22 cellular contexts compared by ENCODE assay signal in the genomic region with DNA sequence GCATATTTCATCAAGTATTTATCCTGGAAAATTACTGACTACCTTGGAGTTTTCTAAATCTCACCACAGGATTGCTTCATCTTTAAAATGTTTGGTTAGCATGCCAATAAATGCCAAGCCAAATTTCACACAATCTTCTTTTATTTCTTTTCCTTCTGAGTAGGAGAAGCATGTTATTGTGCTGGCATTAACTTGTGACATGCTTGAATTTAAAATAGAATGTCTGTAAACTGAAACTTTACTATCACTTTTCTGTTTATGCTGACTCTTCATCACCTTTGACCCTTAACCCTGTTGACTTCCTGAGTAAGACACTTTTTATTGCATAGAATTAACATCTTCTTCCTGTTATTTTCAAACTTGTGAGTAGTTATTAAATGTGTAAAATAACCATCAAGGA. TPM values are rescaled to one million over a fixed set of nuclear protein-coding genes. Genes with fewer than 3 reads are reported as not detected.
"Had no signal": no experiment of that assay in that cellular context is flagged by ENCODE, and none has a peak within 500 bp of the region (broad histone marks: within the 10 kb centered on the region; RNA-seq: fewer than 3 reads in every experiment).

No MANE protein-coding gene starts in this region.

- H3K27ac Mint-ChIP-seq: activated naive CD4-positive, alpha-beta T cell treated with anti-CD3 and anti-CD28 coated beads, Interleukin-2, amount 50 U/mL, for 72 hours; activated T-cell treated with anti-CD3 and anti-CD28 coated beads, Interleukin-2, amount 50 U/mL, for 72 hours; immature natural killer cell; naive thymus-derived CD8-positive, alpha-beta T cell had no signal

- H3K27me3 Mint-ChIP-seq: naive thymus-derived CD8-positive, alpha-beta T cell had no signal

- H3K4me3 Mint-ChIP-seq: activated T-cell treated with anti-CD3 and anti-CD28 coated beads, Interleukin-2, amount 50 U/mL, for 72 hours; immature natural killer cell; naive thymus-derived CD8-positive, alpha-beta T cell had no signal

- ATAC-seq: activated naive CD4-positive, alpha-beta T cell treated with anti-CD3 and anti-CD28 coated beads, Interleukin-2, amount 50 U/mL, for 72 hours; activated T-cell treated with anti-CD3 and anti-CD28 coated beads, Interleukin-2, amount 50 U/mL, for 72 hours; heart right ventricle; lower lobe of right lung; naive thymus-derived CD8-positive, alpha-beta T cell; pancreas had no signal

- H3K4me1 Mint-ChIP-seq: immature natural killer cell; naive thymus-derived CD8-positive, alpha-beta T cell had no signal

- DNase-seq: activated CD4-positive, alpha-beta T cell treated with anti-CD3 and anti-CD28 coated beads, Interleukin-2, amount 50 U/mL, for 4 hours; activated gamma-delta T cell; activated T-cell treated with anti-CD3 and anti-CD28 coated beads, Interleukin-2, amount 50 U/mL, for 72 hours; adrenal gland; dermis blood vessel endothelial cell; effector memory CD4-positive, alpha-beta T cell; heart right ventricle; immature natural killer cell; kidney glomerular epithelial cell; lower lobe of right lung; naive thymus-derived CD8-positive, alpha-beta T cell; pancreas; stimulated activated CD8-positive, alpha-beta memory T cell treated with anti-CD3 and anti-CD28 coated beads, Interleukin-4, amount 100 ng/mL, for 48 hours; stimulated activated naive CD4-positive, alpha-beta T cell treated with Interleukin-2 at 50 U/mL for 16 hours; T-helper 1 cell; T-helper 9 cell; tibial artery; WERI-Rb-1 had no signal

- H3K36me3 Mint-ChIP-seq: activated naive CD4-positive, alpha-beta T cell treated with anti-CD3 and anti-CD28 coated beads, Interleukin-2, amount 50 U/mL, for 72 hours; immature natural killer cell; naive thymus-derived CD8-positive, alpha-beta T cell had no signal

RNA-seq across cellular contexts. Expression of a gene that starts 56.2 kb away (rescaled TPM):
- total RNA-seq: activated CD8-positive, alpha-beta memory T cell treated with anti-CD3 and anti-CD28 coated beads for 36 hours; activated naive CD4-positive, alpha-beta T cell treated with anti-CD3 and anti-CD28 coated beads, Interleukin-2, amount 50 U/mL, for 72 hours; activated T-cell treated with anti-CD3 and anti-CD28 coated beads, Interleukin-2, amount 50 U/mL, for 72 hours; chondrocyte; dermis blood vessel endothelial cell; endothelial cell of umbilical vein; naive thymus-derived CD8-positive, alpha-beta T cell had no signal
